ENCODE assay signal across 26 cellular contexts in the genomic region with DNA sequence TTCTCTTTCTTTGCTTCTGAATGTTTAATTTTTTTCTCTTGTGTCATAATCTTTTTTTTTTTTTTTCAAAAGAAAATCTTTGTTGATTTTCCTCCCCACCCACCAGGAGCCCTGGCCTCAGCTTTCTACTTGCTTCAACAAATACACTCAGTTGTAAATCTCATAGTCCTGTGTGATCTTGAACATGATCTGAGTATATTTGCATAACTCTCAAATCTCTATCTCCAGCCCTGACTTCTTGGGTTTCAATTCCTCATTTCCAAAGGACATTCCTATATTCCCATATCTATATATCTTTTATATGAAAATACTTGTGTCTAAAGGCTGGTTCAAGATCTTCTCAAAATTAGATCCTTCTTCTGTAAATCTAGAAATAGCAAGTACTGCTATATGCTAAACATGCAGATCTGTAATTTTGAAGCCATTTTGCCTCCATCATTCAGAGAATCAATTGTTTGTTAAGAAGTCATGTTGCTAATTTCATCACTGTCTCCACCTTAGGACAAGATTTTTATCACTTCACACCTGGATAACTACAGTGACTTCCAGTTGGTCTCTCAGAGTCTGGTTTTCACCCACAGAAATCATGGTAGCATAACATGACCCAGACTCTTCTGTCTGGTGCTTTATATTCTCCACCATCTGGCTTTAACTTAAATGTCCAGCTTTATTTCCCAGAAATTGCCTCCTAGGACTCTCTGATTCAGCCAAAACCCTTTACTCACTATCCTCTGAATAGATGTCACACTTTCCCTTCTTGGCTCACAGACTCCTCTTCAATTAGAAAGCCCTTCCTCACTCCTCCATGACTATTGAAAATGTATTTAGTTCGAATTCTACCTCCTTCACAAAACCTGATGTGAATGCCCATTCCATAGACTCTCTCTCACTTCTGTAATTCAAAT.
DNase-seq lines count a peak whose midpoint lies in the region; ATAC-seq, FAIRE-seq and TF ChIP-seq lines count a peak whose summit lies in the region.
"Had no signal": no experiment of that assay in that cellular context is flagged by ENCODE, and none has a peak within 500 bp of the region (broad histone marks: within the 10 kb centered on the region; RNA-seq: fewer than 3 reads in every experiment).

No MANE protein-coding gene starts in this region.

- H3K36me3 Mint-ChIP-seq in activated T-cell treated with anti-CD3 and anti-CD28 coated beads, Interleukin-2, amount 50 U/mL, for 72 hours (ENCODE audit: insufficient read depth in 2 of 2) = peaks cover 3 to 6% of the 10 kb centered on the region in 2 donors
- peaks cover 14% of the 10 kb centered on the region for H3K36me3 Mint-ChIP-seq in activated T-cell treated with anti-CD3 and anti-CD28 coated beads, Interleukin-2, amount 50 U/mL, for 24 hours (ENCODE audit: low read depth)
- H3K36me3 Mint-ChIP-seq in natural killer cell = peaks cover 11% of the 10 kb centered on the region
- H3K36me3 Mint-ChIP-seq: CD4-positive, alpha-beta memory T cell had no signal

- H3K4me1 Mint-ChIP-seq in activated T-cell treated with anti-CD3 and anti-CD28 coated beads, Interleukin-2, amount 50 U/mL, for 72 hours (ENCODE audit: low read depth) = peaks cover 24% of the 10 kb centered on the region
- H3K4me1 Mint-ChIP-seq in activated T-cell treated with anti-CD3 and anti-CD28 coated beads, Interleukin-2, amount 50 U/mL, for 24 hours (ENCODE audit: low read depth) = peaks cover 34% of the 10 kb centered on the region
- H3K4me1 Mint-ChIP-seq in natural killer cell = peaks cover 59 to 65% of the 10 kb centered on the region in 2 donors
- H3K4me1 Mint-ChIP-seq: CD4-positive, alpha-beta memory T cell had no signal

- H3K27ac Mint-ChIP-seq in activated T-cell treated with anti-CD3 and anti-CD28 coated beads, Interleukin-2, amount 50 U/mL, for 72 hours = peak overlapping the region; percentile 5
- H3K27ac Mint-ChIP-seq in activated T-cell treated with anti-CD3 and anti-CD28 coated beads, Interleukin-2, amount 50 U/mL, for 24 hours = no peak overlapping the region
- peak overlapping the region in 1 of 2 donors; percentile 90 for H3K27ac Mint-ChIP-seq in natural killer cell

- H3K4me3 ChIP-seq in small intestine (ENCODE audit: low read depth in 1 of 2, low read length in 2 of 2) = no peak overlapping the region
- H3K4me3 ChIP-seq: adrenal gland, gastrocnemius medialis, thoracic aorta had no signal

- H3K27me3 Mint-ChIP-seq in activated T-cell treated with anti-CD3 and anti-CD28 coated beads, Interleukin-2, amount 50 U/mL, for 72 hours (ENCODE audit: low read depth) = peaks cover 19% of the 10 kb centered on the region
- no peaks in the 10 kb centered on the region for H3K27me3 Mint-ChIP-seq in activated T-cell treated with anti-CD3 and anti-CD28 coated beads, Interleukin-2, amount 50 U/mL, for 24 hours
- H3K27me3 Mint-ChIP-seq in natural killer cell (ENCODE audit: low read depth in 2 of 2) = no peaks in the 10 kb centered on the region

- DNase-seq in activated T-cell treated with anti-CD3 and anti-CD28 coated beads, Interleukin-2, amount 50 U/mL, for 72 hours = no peak
- no peak for DNase-seq in activated T-cell treated with anti-CD3 and anti-CD28 coated beads, Interleukin-2, amount 50 U/mL, for 24 hours
- DNase-seq in natural killer cell = no peak
- DNase-seq in small intestine = no peak
- no peak for DNase-seq in pons (ENCODE audit: low spot score)
- DNase-seq in NCI-H2081 (lab: John Stamatoyannopoulos, UW) = no peak
- DNase-seq: activated CD4-positive, alpha-beta T cell treated with anti-CD3 and anti-CD28 coated beads for 48 hours; activated naive CD4-positive, alpha-beta T cell; activated T-cell treated with anti-CD3 and anti-CD28 coated beads, Interleukin-2, amount 50 U/mL, for 4 hours; adrenal gland; brain microvascular endothelial cell; CD4-positive, alpha-beta memory T cell; effector memory CD4-positive, alpha-beta T cell; gastrocnemius medialis; GOT3; Karpas-422; left ventricle myocardium superior; NCI-H510A treated with DMSO at 0.1 percent for 48 hours; NK-92 treated with Interleukin-12 subunit alpha and Interleukin-12 subunit beta, amount 100 ng/mL, for 24 hours; PC-3; T-helper 2 cell had no signal

- no peaks in the 10 kb centered on the region for H3K9me3 ChIP-seq in small intestine (ENCODE audit: control insufficient read depth, low read depth)
- H3K9me3 ChIP-seq: adrenal gland, gastrocnemius medialis, thoracic aorta had no signal

- H3K27ac ChIP-seq in cingulate gyrus (ENCODE audit: low read depth, low read length) = peak overlapping the region; percentile 71
- H3K27ac ChIP-seq in temporal lobe (ENCODE audit: low read depth, low read length) = peak overlapping the region; percentile 67
- H3K27ac ChIP-seq in small intestine (ENCODE audit: low read depth in 1 of 2, low read length in 1 of 2) = no peak overlapping the region
- H3K27ac ChIP-seq: 22Rv1, brain microvascular endothelial cell, gastrocnemius medialis, thoracic aorta had no signal

- no peaks in the 10 kb centered on the region for H3K27me3 ChIP-seq in small intestine (ENCODE audit: control insufficient read depth in 2 of 2, insufficient read depth in 2 of 2, low read length in 2 of 2)
- H3K27me3 ChIP-seq: adrenal gland, brain microvascular endothelial cell, gastrocnemius medialis had no signal

- no peaks in the 10 kb centered on the region for H3K4me1 ChIP-seq in small intestine (ENCODE audit: control insufficient read depth in 2 of 2, insufficient read depth in 1 of 2, low read depth in 1 of 2, low read length in 1 of 2)
- H3K4me1 ChIP-seq: gastrocnemius medialis had no signal

- no peak overlapping the region for H3K4me3 Mint-ChIP-seq in activated T-cell treated with anti-CD3 and anti-CD28 coated beads, Interleukin-2, amount 50 U/mL, for 72 hours
- H3K4me3 Mint-ChIP-seq in activated T-cell treated with anti-CD3 and anti-CD28 coated beads, Interleukin-2, amount 50 U/mL, for 24 hours = no peak overlapping the region
- H3K4me3 Mint-ChIP-seq in natural killer cell = no peak overlapping the region
- H3K4me3 Mint-ChIP-seq: activated T-cell treated with anti-CD3 and anti-CD28 coated beads, Interleukin-2, amount 50 U/mL, for 4 hours had no signal

- no peaks in the 10 kb centered on the region for H3K9me3 Mint-ChIP-seq in activated T-cell treated with anti-CD3 and anti-CD28 coated beads, Interleukin-2, amount 50 U/mL, for 72 hours
- peaks cover 3% of the 10 kb centered on the region for H3K9me3 Mint-ChIP-seq in activated T-cell treated with anti-CD3 and anti-CD28 coated beads, Interleukin-2, amount 50 U/mL, for 24 hours
- no peaks in the 10 kb centered on the region for H3K9me3 Mint-ChIP-seq in natural killer cell
- H3K9me3 Mint-ChIP-seq: activated T-cell treated with anti-CD3 and anti-CD28 coated beads, Interleukin-2, amount 50 U/mL, for 4 hours had no signal

- TF ChIP-seq CTCF in natural killer cell (IDR thresholded peaks at IDR 0.05) = no peak

- WGBS in small intestine, 3 donors = 48 to 93% (median 70%) methylated on average over 1 of the region's 1 CpG

- no peaks in the 10 kb centered on the region for H3K36me3 ChIP-seq in small intestine (ENCODE audit: control insufficient read depth in 2 of 2, insufficient read depth in 2 of 2, low read length in 2 of 2)

- no peak for FAIRE-seq in small intestine (lab: Jason Lieb, UNC)
- FAIRE-seq: urothelium cell line had no signal

- intact Hi-C loops in natural killer cell (cut with micrococcal nuclease) = no loop called here

- ATAC-seq in activated T-cell treated with anti-CD3 and anti-CD28 coated beads, Interleukin-2, amount 50 U/mL, for 72 hours (replicated peaks in 1 of 2) = no peak
- ATAC-seq in natural killer cell = peak in 2 of 3 donors; percentile 20 to 21
- ATAC-seq: activated T-cell treated with anti-CD3 and anti-CD28 coated beads, Interleukin-2, amount 50 U/mL, for 4 hours; gastrocnemius medialis; left ventricle myocardium superior; PC-3 had no signal

Comparison
In these comparisons a context has a peak if more than half of its experiments do, and no peak if none do; other contexts are left out.
1. ATAC-seq: peak in natural killer cell (2 of 3); none in activated T-cell treated with anti-CD3 and anti-CD28 coated beads, Interleukin-2, amount 50 U/mL, for 72 hours (0 of 2).
2. H3K27ac ChIP-seq: peak in cingulate gyrus (single experiment) and temporal lobe (single experiment); none in small intestine (0 of 2).